ENCODE assay signal across 23 cellular contexts in genomic region chr4:120132935-120133334, GRCh38.
DNase-seq lines count a peak whose midpoint lies in the region; ATAC-seq and TF ChIP-seq lines count a peak whose summit lies in the region.
"Had no signal": no experiment of that assay in that cellular context is flagged by ENCODE, and none has a peak within 500 bp of the region (broad histone marks: within the 10 kb centered on the region; RNA-seq: fewer than 3 reads in every experiment).

No MANE protein-coding gene starts in this region.

- H3K79me2 ChIP-seq in SU-DHL-6 (ENCODE audit: insufficient read depth, low read length) = no peaks in the 10 kb centered on the region

- intact Hi-C loops in colonic mucosa (cut with DNase I) = no loop called here

- peak overlapping the region; percentile 94 for H2AFZ ChIP-seq in SU-DHL-6 (ENCODE audit: low read depth, low read length, severe bottlenecking)

- peaks cover 3 to 13% (median 4%) of the 10 kb centered on the region in 5 donors for H3K27me3 Mint-ChIP-seq in naive thymus-derived CD8-positive, alpha-beta T cell

- no peak overlapping the region for H3K27ac Mint-ChIP-seq in naive thymus-derived CD8-positive, alpha-beta T cell
- H3K27ac Mint-ChIP-seq: activated CD4-positive, alpha-beta memory T cell treated with anti-CD3 and anti-CD28 coated beads for 36 hours; natural killer cell had no signal

- DNase-seq in GF-D8 (lab: John Stamatoyannopoulos, UW) (peak; percentile 11), M059J (ENCODE audit: low read depth) (peak; percentile 0), fibroblast of villous mesenchyme (ENCODE audit: low read depth) (peak; percentile 40), colonic mucosa (no peak), NCI-H1436 treated with DMSO at 0.1 percent for 48 hours (lab: John Stamatoyannopoulos, UW) (no peak), midbrain (lab: John Stamatoyannopoulos, UW) (no peak)
- DNase-seq in naive thymus-derived CD8-positive, alpha-beta T cell = no peak
- DNase-seq: activated CD4-positive, alpha-beta memory T cell treated with anti-CD3 and anti-CD28 coated beads for 36 hours; activated naive CD4-positive, alpha-beta T cell treated with anti-CD3 and anti-CD28 coated beads, Interleukin-2, amount 50 U/mL, for 16 hours; activated T-cell treated with anti-CD3 and anti-CD28 coated beads, Interleukin-2, amount 50 U/mL, for 4 hours; BE2C; dermis blood vessel endothelial cell; erythroblast; heart right ventricle; mammary epithelial cell; natural killer cell; NCI-H526 treated with DMSO at 0.1 percent for 48 hours; psoas muscle; spleen; T-helper 1 cell had no signal

- H3K9me3 ChIP-seq in SU-DHL-6 (ENCODE audit: insufficient read depth, low read length) = no peaks in the 10 kb centered on the region
- no peaks in the 10 kb centered on the region for H3K9me3 ChIP-seq in colonic mucosa
- H3K9me3 ChIP-seq: BE2C, HAP-1, heart right ventricle, psoas muscle, spleen had no signal

- POLR2A ChIA-PET in naive thymus-derived CD8-positive, alpha-beta T cell (lab: Charles Lee) = no interaction called here

- H3K4me2 ChIP-seq in SU-DHL-6 (ENCODE audit: low read depth, low read length, poor library complexity, severe bottlenecking) = peak overlapping the region; percentile 61

- H3K27me3 ChIP-seq in SU-DHL-6 (ENCODE audit: low read length) (no peaks in the 10 kb centered on the region), colonic mucosa (no peaks in the 10 kb centered on the region)
- H3K27me3 ChIP-seq: BE2C, heart right ventricle, spleen had no signal

- no peak overlapping the region for H3K4me3 Mint-ChIP-seq in naive thymus-derived CD8-positive, alpha-beta T cell
- H3K4me3 Mint-ChIP-seq: activated CD4-positive, alpha-beta memory T cell treated with anti-CD3 and anti-CD28 coated beads for 36 hours; activated T-cell treated with anti-CD3 and anti-CD28 coated beads, Interleukin-2, amount 50 U/mL, for 4 hours; natural killer cell had no signal

- no peaks in the 10 kb centered on the region for H3K36me3 ChIP-seq in SU-DHL-6 (ENCODE audit: low read length)
- no peaks in the 10 kb centered on the region for H3K36me3 ChIP-seq in colonic mucosa
- H3K36me3 ChIP-seq: BE2C, HAP-1, heart right ventricle, spleen had no signal

- H3K4me3 ChIP-seq in SU-DHL-6 (ENCODE audit: insufficient read depth, low read length, poor library complexity, severe bottlenecking) (no peak overlapping the region), fibroblast of villous mesenchyme (ENCODE audit: low read depth, low read length) (no peak overlapping the region), colonic mucosa (no peak overlapping the region)
- H3K4me3 ChIP-seq: HAP-1, heart right ventricle, psoas muscle, spleen had no signal

- no peak for TF ChIP-seq CTCF in SU-DHL-6 (IDR thresholded peaks at IDR 0.05; ENCODE audit: insufficient read depth, low read length, poor library complexity, severe bottlenecking)
- TF ChIP-seq CTCF in fibroblast of villous mesenchyme (IDR thresholded peaks at IDR 0.05; ENCODE audit: insufficient read depth, low read depth, low read length) = no peak
- TF ChIP-seq CTCF in colonic mucosa (IDR thresholded peaks at IDR 0.05) = no peak

- no peaks in the 10 kb centered on the region for H3K4me1 ChIP-seq in colonic mucosa
- H3K4me1 ChIP-seq: BE2C, HAP-1, heart right ventricle, psoas muscle, spleen had no signal

- H3K9me2 ChIP-seq in SU-DHL-6 (replicated peaks; ENCODE audit: insufficient read depth, low read length) = no peaks in the 10 kb centered on the region

- no peak for ATAC-seq in naive thymus-derived CD8-positive, alpha-beta T cell
- ATAC-seq: activated T-cell treated with anti-CD3 and anti-CD28 coated beads, Interleukin-2, amount 50 U/mL, for 4 hours; heart right ventricle; natural killer cell; psoas muscle had no signal

- no peaks in the 10 kb centered on the region for H3K9me3 Mint-ChIP-seq in naive thymus-derived CD8-positive, alpha-beta T cell
- H3K9me3 Mint-ChIP-seq: activated CD4-positive, alpha-beta memory T cell treated with anti-CD3 and anti-CD28 coated beads for 36 hours; activated T-cell treated with anti-CD3 and anti-CD28 coated beads, Interleukin-2, amount 50 U/mL, for 4 hours had no signal

- H3F3A ChIP-seq in SU-DHL-6 (ENCODE audit: insufficient read depth) = peaks cover 17% of the 10 kb centered on the region; the same call in 1 of the 2 replicates

- H4K20me1 ChIP-seq in SU-DHL-6 (ENCODE audit: low read depth, low read length) = no peaks in the 10 kb centered on the region

- H3K4me1 Mint-ChIP-seq in naive thymus-derived CD8-positive, alpha-beta T cell = no peaks in the 10 kb centered on the region
- H3K4me1 Mint-ChIP-seq: natural killer cell had no signal

- H3K9ac ChIP-seq in SU-DHL-6 (ENCODE audit: low read length) (peak overlapping the region; percentile 42; the same call in 1 of the 2 replicates), colonic mucosa (ENCODE audit: low read depth in 2 of 2, low read length in 2 of 2) (no peak overlapping the region)

- H3K27ac ChIP-seq in SU-DHL-6 (ENCODE audit: low read depth, low read length) (peak overlapping the region; percentile 96), colonic mucosa (no peak overlapping the region)
- H3K27ac ChIP-seq: heart right ventricle, psoas muscle, RWPE1, spleen had no signal

- H3K36me3 Mint-ChIP-seq in naive thymus-derived CD8-positive, alpha-beta T cell = peaks cover 0 to 2% (median 0%) of the 10 kb centered on the region in 3 donors
- H3K36me3 Mint-ChIP-seq: activated CD4-positive, alpha-beta memory T cell treated with anti-CD3 and anti-CD28 coated beads for 36 hours; natural killer cell had no signal

Comparison
In these comparisons a context has a peak if more than half of its experiments do, and no peak if none do; other contexts are left out.
1. DNase-seq: peak in GF-D8 (single experiment), M059J (single experiment) and fibroblast of villous mesenchyme (single experiment); none in naive thymus-derived CD8-positive, alpha-beta T cell (0 of 10), colonic mucosa (single experiment), NCI-H1436 treated with DMSO at 0.1 percent for 48 hours (single experiment) and midbrain (single experiment).